In genomic region chr20:49165611-49166010, GRCh38 we compare ENCODE assay signal across 21 cellular contexts. TPM values are rescaled to one million over a fixed set of nuclear protein-coding genes. Genes with fewer than 3 reads are reported as not detected.
DNase-seq lines count a peak whose midpoint lies in the region; ATAC-seq and FAIRE-seq lines count a peak whose summit lies in the region.
"Had no signal": no experiment of that assay in that cellular context is flagged by ENCODE, and none has a peak within 500 bp of the region (broad histone marks: within the 10 kb centered on the region; RNA-seq: fewer than 3 reads in every experiment).

No MANE protein-coding gene starts in this region.

- peak; percentile 14 for DNase-seq in activated CD4-positive, alpha-beta T cell treated with anti-CD3 and anti-CD28 coated beads for 48 hours
- DNase-seq in activated CD4-positive, alpha-beta T cell treated with anti-CD3 and anti-CD28 coated beads for 4 hours, result no peak
- DNase-seq in GM19239 (ENCODE audit: insufficient read length, low spot score) (no peak), putamen (ENCODE audit: low spot score) (peak; percentile 66)
- no peak for DNase-seq in activated T-helper 1 cell treated with anti-CD3 and anti-CD28 coated beads, Interleukin-12 subunit alpha, Interleukin-12 subunit beta, Interleukin-2, Interleukin-4 antibody, amounts not matched to agents 30 ng/mL and 10 ng/mL and 1 ng/mL, durations not matched to agents 14 hours and 24 hours and 36 hours (ENCODE audit: low spot score)
- DNase-seq: adrenal gland; COR-L47; GDM1; NCI-H1694 treated with DMSO at 0.1 percent for 48 hours; NCI-H510A treated with DMSO at 0.1 percent for 48 hours; retina; stimulated activated CD8-positive, alpha-beta memory T cell treated with anti-CD3 and anti-CD28 coated beads, Interleukin-4, amount 100 ng/mL, for 48 hours; SW 1271; upper lobe of right lung had no signal

- H3K36me3 Mint-ChIP-seq in activated T-helper 1 cell treated with anti-CD3 and anti-CD28 coated beads, Interleukin-12 subunit alpha, Interleukin-12 subunit beta, Interleukin-2, Interleukin-4 antibody, amounts not matched to agents 30 ng/mL and 10 ng/mL and 1 ng/mL, durations not matched to agents 14 hours and 24 hours and 36 hours (ENCODE audit: low read depth), result peaks cover 19% of the 10 kb centered on the region

- peaks cover 56% of the 10 kb centered on the region for H3K4me1 Mint-ChIP-seq in activated T-helper 1 cell treated with anti-CD3 and anti-CD28 coated beads, Interleukin-12 subunit alpha, Interleukin-12 subunit beta, Interleukin-2, Interleukin-4 antibody, amounts not matched to agents 30 ng/mL and 10 ng/mL and 1 ng/mL, durations not matched to agents 14 hours and 24 hours and 36 hours (ENCODE audit: low read depth)

- H3K4me3 Mint-ChIP-seq in activated T-helper 1 cell treated with anti-CD3 and anti-CD28 coated beads, Interleukin-12 subunit alpha, Interleukin-12 subunit beta, Interleukin-2, Interleukin-4 antibody, amounts not matched to agents 30 ng/mL and 10 ng/mL and 1 ng/mL, durations not matched to agents 14 hours and 24 hours and 36 hours, result peak overlapping the region; percentile 27
- H3K4me3 Mint-ChIP-seq: neural crest cell had no signal

- no peaks in the 10 kb centered on the region for H3K9me3 Mint-ChIP-seq in activated T-helper 1 cell treated with anti-CD3 and anti-CD28 coated beads, Interleukin-12 subunit alpha, Interleukin-12 subunit beta, Interleukin-2, Interleukin-4 antibody, amounts not matched to agents 30 ng/mL and 10 ng/mL and 1 ng/mL, durations not matched to agents 14 hours and 24 hours and 36 hours
- H3K9me3 Mint-ChIP-seq: neural crest cell had no signal

- no peaks in the 10 kb centered on the region for H3K27me3 Mint-ChIP-seq in activated T-helper 1 cell treated with anti-CD3 and anti-CD28 coated beads, Interleukin-12 subunit alpha, Interleukin-12 subunit beta, Interleukin-2, Interleukin-4 antibody, amounts not matched to agents 30 ng/mL and 10 ng/mL and 1 ng/mL, durations not matched to agents 14 hours and 24 hours and 36 hours (ENCODE audit: insufficient read depth)

- ATAC-seq in HG03520 (IDR thresholded peaks at IDR 0.05; ENCODE audit: unreplicated experiment) (no peak), HG03378 (IDR thresholded peaks at IDR 0.05; ENCODE audit: unreplicated experiment) (no peak), HG03565 (IDR thresholded peaks at IDR 0.05; ENCODE audit: unreplicated experiment) (no peak)
- ATAC-seq: A549, gastroesophageal sphincter, Panc1, upper lobe of right lung had no signal

- peak; percentile 80 for FAIRE-seq in GM19239 (lab: Jason Lieb, UNC)
- FAIRE-seq: A549 had no signal

- intact Hi-C loops in activated T-helper 1 cell treated with anti-CD3 and anti-CD28 coated beads, Interleukin-12 subunit alpha, Interleukin-12 subunit beta, Interleukin-2, Interleukin-4 antibody, amounts not matched to agents 30 ng/mL and 10 ng/mL and 1 ng/mL, durations not matched to agents 14 hours and 24 hours and 36 hours (cut with micrococcal nuclease), result loop anchor here (1.0 to 5.0 kb wide), 6 partner anchors 10 to 118 kb away; partner anchors contain the start of genes CSE1L and ZNFX1

- peak overlapping the region; percentile 81 for H3K27ac Mint-ChIP-seq in activated T-helper 1 cell treated with anti-CD3 and anti-CD28 coated beads, Interleukin-12 subunit alpha, Interleukin-12 subunit beta, Interleukin-2, Interleukin-4 antibody, amounts not matched to agents 30 ng/mL and 10 ng/mL and 1 ng/mL, durations not matched to agents 14 hours and 24 hours and 36 hours

RNA-seq across cellular contexts. Expression of gene STAU1, which starts 22.5 kb away (rescaled TPM):
- total RNA-seq in activated T-helper 1 cell treated with anti-CD3 and anti-CD28 coated beads, Interleukin-12 subunit alpha, Interleukin-12 subunit beta, Interleukin-2, Interleukin-4 antibody, amounts not matched to agents 30 ng/mL and 10 ng/mL and 1 ng/mL, durations not matched to agents 14 hours and 24 hours and 36 hours, result 70.7 and 71.1 TPM in 2 replicates

RNA-seq across cellular contexts. Expression of gene DDX27, which starts 53.6 kb away (rescaled TPM):
- total RNA-seq in activated T-helper 1 cell treated with anti-CD3 and anti-CD28 coated beads, Interleukin-12 subunit alpha, Interleukin-12 subunit beta, Interleukin-2, Interleukin-4 antibody, amounts not matched to agents 30 ng/mL and 10 ng/mL and 1 ng/mL, durations not matched to agents 14 hours and 24 hours and 36 hours, result 53.1 and 57.4 TPM in 2 replicates

Comparison
In these comparisons a context has a peak if more than half of its experiments do, and no peak if none do; other contexts are left out.
1. DNase-seq: peak in activated CD4-positive, alpha-beta T cell treated with anti-CD3 and anti-CD28 coated beads for 48 hours (single experiment) and putamen (single experiment); none in activated CD4-positive, alpha-beta T cell treated with anti-CD3 and anti-CD28 coated beads for 4 hours (0 of 2), GM19239 (single experiment) and activated T-helper 1 cell treated with anti-CD3 and anti-CD28 coated beads, Interleukin-12 subunit alpha, Interleukin-12 subunit beta, Interleukin-2, Interleukin-4 antibody, amounts not matched to agents 30 ng/mL and 10 ng/mL and 1 ng/mL, durations not matched to agents 14 hours and 24 hours and 36 hours (single experiment).